In genomic region chr17:59846391-59847165, GRCh38 we compare ENCODE assay signal across 8 cellular contexts. TPM values are rescaled to one million over a fixed set of nuclear protein-coding genes. Genes with fewer than 3 reads are reported as not detected.
DNase-seq lines count a peak whose midpoint lies in the region; ATAC-seq, FAIRE-seq and TF ChIP-seq lines count a peak whose summit lies in the region.

No MANE protein-coding gene starts in this region.

- CTCF ChIA-PET in HEK293 (lab: Yijun Ruan, JAX) = interaction anchor here (0.6 to 7.7 kb wide), 4 partner anchors 8 to 122 kb away, joined by 4 to 73 read pairs (median 10); no protein-coding TSS in a partner anchor
- CTCF ChIA-PET in K562 (lab: Yijun Ruan, JAX; ENCODE audit: low intra/inter-chr PET ratio) = interaction anchor here (0.5 kb wide), 1 partner anchor 96 kb away, joined by 3 read pairs; no protein-coding TSS in a partner anchor

- ATAC-seq in K562 = no peak
- peak; percentile 37 for ATAC-seq in left colon

- TF ChIP-seq POLR2A in K562 (conservative IDR thresholded peaks at IDR 0.05) = no peak; the same call in 1 of the 2 replicates
- no peak for TF ChIP-seq POLR2A in testis (IDR thresholded peaks at IDR 0.05)

- H3K4me2 ChIP-seq in K562 (ENCODE audit: insufficient read depth, low read length) = no peak overlapping the region

- H3K36me3 ChIP-seq in HEK293 (ENCODE audit: control insufficient read depth in 2 of 2, insufficient read depth in 1 of 2, low read length in 2 of 2) (peaks cover 0 to 5% of the 10 kb centered on the region in 2 experiments; a peak in 1 of 3 replicates), K562 (ENCODE audit: control insufficient read depth, insufficient read depth, low read length) (peaks cover 7% of the 10 kb centered on the region; the same call in 2 of the 3 replicates), testis (ENCODE audit: low read depth, missing control alignments) (no peaks in the 10 kb centered on the region)

- TF ChIP-seq CTCF in HEK293 (tag by site-specific recombination; IDR thresholded peaks at IDR 0.05) = no peak
- no peak for TF ChIP-seq CTCF in K562 (IDR thresholded peaks at IDR 0.05 in 2 of 3, conservative IDR thresholded peaks at IDR 0.05 in 1 of 3; ENCODE audit: insufficient read depth in 2 of 3, low read depth in 1 of 3, low read length in 3 of 3)
- no peak for TF ChIP-seq CTCF in testis (IDR thresholded peaks at IDR 0.05)

- no peak overlapping the region; the same call in 1 of the 2 replicates for H2AFZ ChIP-seq in K562 (ENCODE audit: low read depth, low read length)

- no peak for TF ChIP-seq EP300 in K562 (IDR thresholded peaks at IDR 0.05; ENCODE audit: low read length)

- no peaks in the 10 kb centered on the region for H4K20me1 ChIP-seq in K562 (replicated peaks; ENCODE audit: control insufficient read depth, insufficient read depth, low read length)

- no peak overlapping the region; a peak in 1 of 4 replicates for H3K9ac ChIP-seq in K562 (ENCODE audit: insufficient read depth in 1 of 2, low read depth in 2 of 2, low read length in 2 of 2)

- intact Hi-C loops in K562 (cut with micrococcal nuclease) = no loop called here
- intact Hi-C loops in left colon (cut with DNase I, micrococcal nuclease) = no loop called here
- intact Hi-C loops in testis (cut with DNase I; ENCODE audit: low total_unique reads) = no loop called here

- no TSS peak for BruUV-seq in K562 (replicated peaks; lab: Mats Ljungman, UMichigan)

- H3K9me1 ChIP-seq in K562 (ENCODE audit: control insufficient read depth, insufficient read depth, low read length) = no peaks in the 10 kb centered on the region

- H3K79me2 ChIP-seq in K562 (ENCODE audit: control insufficient read depth, insufficient read depth, low read length) = peaks cover 18% of the 10 kb centered on the region

- in situ Hi-C loops in K562 (cut with MboI) = loop anchor here (5.0 kb wide), 1 partner anchor 89 kb away; no protein-coding TSS in a partner anchor

- no peak for TF ChIP-seq RAD21 in K562 (CRISPR knock-in tag; conservative IDR thresholded peaks at IDR 0.05 in 1 of 2, IDR thresholded peaks at IDR 0.05 in 1 of 2)

- H3K9me3 ChIP-seq in HEK293 (ENCODE audit: control insufficient read depth, insufficient read depth, low read depth, low read length) (no peaks in the 10 kb centered on the region), K562 (replicated peaks; ENCODE audit: control insufficient read depth, insufficient read depth, low read depth, low read length) (no peaks in the 10 kb centered on the region), testis (no peaks in the 10 kb centered on the region)

- H3K4me1 ChIP-seq in HEK293 (ENCODE audit: control insufficient read depth, insufficient read depth, low read length) = peaks cover 25% of the 10 kb centered on the region
- peaks cover 20 to 42% of the 10 kb centered on the region in 2 experiments for H3K4me1 ChIP-seq in K562 (replicated peaks in 1 of 2; ENCODE audit: control insufficient read depth in 2 of 2, insufficient read depth in 2 of 2, low read length in 2 of 2)
- H3K4me1 ChIP-seq in testis = peaks cover 26% of the 10 kb centered on the region

- no peak overlapping the region for H3K4me3 ChIP-seq in HEK293 (ENCODE audit: low read depth, low read length)
- no peak overlapping the region for H3K4me3 ChIP-seq in K562
- no peak overlapping the region for H3K4me3 ChIP-seq in testis

- POLR2A ChIA-PET in HEK293 (lab: Yijun Ruan, JAX) = interaction anchor here (0.8 to 2.3 kb wide), 5 partner anchors 9 to 139 kb away, joined by 3 to 15 read pairs (median 7); partner anchors contain the start of genes PTRH2, RPS6KB1, TUBD1 and VMP1
- POLR2A ChIA-PET in K562 (lab: Yijun Ruan, JAX) = interaction anchor here (0.6 to 2.0 kb wide), 4 partner anchors 26 to 1037 kb away, joined by 3 to 13 read pairs (median 3); no protein-coding TSS in a partner anchor

- H3K27ac ChIP-seq in HEK293 (ENCODE audit: extremely low read depth, low read depth, low read length) = peak overlapping the region; percentile 57
- peak overlapping the region; percentile 20; the same call in 1 of the 3 replicates for H3K27ac ChIP-seq in K562 (ENCODE audit: extremely low read depth, low read depth, low read length)
- peak overlapping the region; percentile 66 to 76 for H3K27ac ChIP-seq in testis

- H3K27me3 ChIP-seq in K562 (ENCODE audit: control insufficient read depth in 2 of 2, insufficient read depth in 2 of 2, low read length in 2 of 2) = no peaks in the 10 kb centered on the region
- no peaks in the 10 kb centered on the region for H3K27me3 ChIP-seq in testis

- DNase-seq in NOMO-1 treated with DMSO at 0.1 percent for 48 hours (lab: John Stamatoyannopoulos, UW; ENCODE audit: unreplicated experiment) (peak; percentile 26), NOMO-1 treated with dmso at 0.1 percent for 144 hours (lab: John Stamatoyannopoulos, UW; ENCODE audit: unreplicated experiment) (no peak), NCI-H510A (lab: John Stamatoyannopoulos, UW) (peak; percentile 78), K562 (ENCODE audit: extremely low read depth in 1 of 4, low spot score in 3 of 4) (peak in 1 of 4 experiments; percentile 21), left colon (peak; percentile 32 to 55), testis (peak; percentile 45), SKM-1 treated with dmso at 0.1 percent for 144 hours (lab: John Stamatoyannopoulos, UW; ENCODE audit: unreplicated experiment) (no peak)

- WGBS in K562 (ENCODE audit: insufficient coverage, low coverage, missing lambda C conversion rate) = 64% methylated on average over 6 of the region's 7 CpGs
- WGBS in testis, 2 donors = 29 to 35% methylated on average over 7 of the region's 7 CpGs

- no peak for FAIRE-seq in K562 (lab: Jason Lieb, UNC)

TF ChIP-seq in HEK293, 187 proteins besides CTCF, POLR2A, EP300 and RAD21:
- TF ChIP-seq IKZF3 (tag by site-specific recombination; IDR thresholded peaks at IDR 0.05) = 0 out of 2 replicates have a peak, but pooled peaks have one; percentile 14
- peak; percentile 85 for TF ChIP-seq MZF1 (tag by site-specific recombination; IDR thresholded peaks at IDR 0.05; ENCODE audit: borderline replicate concordance)
- TF ChIP-seq WT1 (tag by site-specific recombination; IDR thresholded peaks at IDR 0.05) = peak; percentile 35; the same call in 1 of the 2 replicates
- no peak for TF ChIP-seq ZBTB17 (tag by site-specific recombination; IDR thresholded peaks at IDR 0.05)

TF ChIP-seq in K562, 482 proteins besides CTCF, POLR2A, EP300 and RAD21 (continues in another document):
- no peak for TF ChIP-seq RUNX1 (IDR thresholded peaks at IDR 0.05; ENCODE audit: low read depth)
- no peak for TF ChIP-seq ZNF740 (CRISPR knock-in tag; IDR thresholded peaks at IDR 0.05)
- TF ChIP-seq ZNF740 (tag; IDR thresholded peaks at IDR 0.05) = no peak
- TF ChIP-seq MAFF (IDR thresholded peaks at IDR 0.05; ENCODE audit: low read length) = no peak
- no peak for TF ChIP-seq ZNF551 (CRISPR knock-in tag; IDR thresholded peaks at IDR 0.05)

RNA-seq across cellular contexts. Expression of gene TUBD1, which starts 46.2 kb away (rescaled TPM):
- total RNA-seq in K562 (2011; cell fraction: chromatin; rRNA removed; ENCODE audit: low replicate concordance) = 62.4 and 83.7 TPM in 2 replicates
- total RNA-seq in K562 (2011; cell fraction: nucleolus; rRNA removed) = 24.5 and 26.2 TPM in 2 replicates
- 38.4 and 38.8 TPM in 2 replicates for total RNA-seq in K562 (2011; cell fraction: nucleoplasm; rRNA removed)
- total RNA-seq in K562 (2014; rRNA removed) (11.3 and 13.4 TPM in 2 replicates), K562 (2014; rRNA removed; fragmentation: Illumina TruSeq; extraction: Trizol) (18.0 and 23.0 TPM in 2 replicates), K562 (2015; rRNA removed; fragmentation: Illumina TruSeq; extraction: Trizol) (16.6 and 17.9 TPM in 2 replicates), K562 (2021) (13.8 TPM in 2 replicates), left colon (1 to 10 TPM; 6.0 to 6.1 TPM), testis (10 to 100 TPM; 12.9 to 13.9 TPM)
- polyA plus RNA-seq in K562 (2011; rRNA removed) (26.7 and 35.3 TPM in 2 replicates), K562 (2014; fragmentation: Illumina TruSeq; extraction: Trizol) (18.7 and 20.7 TPM in 2 replicates), K562 (2014; fragmentation: Nextera tagmentation; extraction: Ambion mirVana) (10 to 100 TPM; 10.8 to 15.7 TPM), K562 (2014; rRNA removed) (19.5 and 19.6 TPM in 2 replicates), testis (ENCODE audit: insufficient read depth, low read depth, low replicate concordance) (7.8 TPM)
- 10.1 and 19.4 TPM in 2 replicates for polyA plus RNA-seq in K562 (2011; cell fraction: cytosol; rRNA removed)
- polyA plus RNA-seq in K562 (2011; cell fraction: nucleus; rRNA removed) = 6.5 and 7.7 TPM in 2 replicates
- polyA plus RNA-seq in K562 (2012) = 11.2 and 18.4 TPM in 2 replicates
- 50.5 and 53.5 TPM in 2 replicates for polyA minus RNA-seq in K562 (2011; rRNA and poly(A)+ RNA removed)
- 10.6 and 18.5 TPM in 2 replicates for polyA minus RNA-seq in K562 (2011; cell fraction: cytosol; rRNA and poly(A)+ RNA removed)
- 8.2 and 19.2 TPM in 2 replicates for polyA minus RNA-seq in K562 (2011; cell fraction: nucleus; rRNA and poly(A)+ RNA removed)

RNA-seq across cellular contexts. Expression of gene RPS6KB1, which starts 46.3 kb away (rescaled TPM):
- total RNA-seq in K562 (2011; cell fraction: chromatin; rRNA removed; ENCODE audit: low replicate concordance) = 72.9 and 169 TPM in 2 replicates
- 37.4 and 47.0 TPM in 2 replicates for total RNA-seq in K562 (2011; cell fraction: nucleolus; rRNA removed)
- total RNA-seq in K562 (2011; cell fraction: nucleoplasm; rRNA removed) = 91.2 and 172 TPM in 2 replicates
- total RNA-seq in K562 (2014; rRNA removed) = 36.3 and 60.7 TPM in 2 replicates
- total RNA-seq in K562 (2014; rRNA removed; fragmentation: Illumina TruSeq; extraction: Trizol) = 38.5 and 43.6 TPM in 2 replicates
- total RNA-seq in K562 (2015; rRNA removed; fragmentation: Illumina TruSeq; extraction: Trizol) = 32.7 and 33.2 TPM in 2 replicates
- 35.9 and 37.9 TPM in 2 replicates for total RNA-seq in K562 (2021)
- polyA plus RNA-seq in K562 (2011; rRNA removed) = 28.2 and 35.1 TPM in 2 replicates
- polyA plus RNA-seq in K562 (2011; cell fraction: cytosol; rRNA removed) = 7.6 and 8.9 TPM in 2 replicates
- polyA plus RNA-seq in K562 (2011; cell fraction: nucleus; rRNA removed) = 26.5 and 40.9 TPM in 2 replicates
- polyA plus RNA-seq in K562 (2012) = 16.6 and 20.3 TPM in 2 replicates
- 29.6 and 35.4 TPM in 2 replicates for polyA plus RNA-seq in K562 (2014; fragmentation: Illumina TruSeq; extraction: Trizol)
- polyA plus RNA-seq in K562 (2014; fragmentation: Nextera tagmentation; extraction: Ambion mirVana) = 1 to 10 TPM; 8.8 to 9.2 TPM
- polyA plus RNA-seq in K562 (2014; rRNA removed) = 29.2 and 45.8 TPM in 2 replicates
- polyA minus RNA-seq in K562 (2011; rRNA and poly(A)+ RNA removed) = 40.3 and 48.2 TPM in 2 replicates
- 14.9 and 22.2 TPM in 2 replicates for polyA minus RNA-seq in K562 (2011; cell fraction: cytosol; rRNA and poly(A)+ RNA removed)
- polyA minus RNA-seq in K562 (2011; cell fraction: nucleus; rRNA and poly(A)+ RNA removed) = 27.1 and 40.0 TPM in 2 replicates
- total RNA-seq in left colon = 10 to 100 TPM; 27.0 to 29.3 TPM
- total RNA-seq in testis = 10 to 100 TPM; 44.5 to 46.1 TPM
- 13.3 TPM for polyA plus RNA-seq in testis (ENCODE audit: insufficient read depth, low read depth, low replicate concordance)

Comparison
In these comparisons a context has a peak if more than half of its experiments do, and no peak if none do; other contexts are left out.
1. DNase-seq: peak in NOMO-1 treated with DMSO at 0.1 percent for 48 hours (single experiment), NCI-H510A (single experiment), left colon (2 of 2) and testis (single experiment); none in NOMO-1 treated with dmso at 0.1 percent for 144 hours (single experiment) and SKM-1 treated with dmso at 0.1 percent for 144 hours (single experiment).
2. H3K27ac ChIP-seq: peak in every context shown above with its lines; median percentile 71 in testis; 57 in HEK293; 20 in K562.